In genomic region chr1:90730247-90731022, GRCh38 we compare ENCODE assay signal across 10 cellular contexts. TPM values are rescaled to one million over a fixed set of nuclear protein-coding genes. Genes with fewer than 3 reads are reported as not detected.
DNase-seq lines count a peak whose midpoint lies in the region; ATAC-seq and TF ChIP-seq lines count a peak whose summit lies in the region.
"Had no signal": no experiment of that assay in that cellular context is flagged by ENCODE, and none has a peak within 500 bp of the region (broad histone marks: within the 10 kb centered on the region; RNA-seq: fewer than 3 reads in every experiment).

No MANE protein-coding gene starts in this region.

- POLR2A ChIA-PET in activated CD4-positive, alpha-beta T cell treated with anti-CD3 and anti-CD28 coated beads, Interleukin-2, amount 10 ng/mL, durations not matched to agents 7 days and 5 days (lab: Charles Lee): no interaction called here

- H3K27me3 Mint-ChIP-seq in activated CD4-positive, alpha-beta T cell treated with anti-CD3 and anti-CD28 coated beads, Interleukin-2, amount 10 ng/mL, durations not matched to agents 7 days and 5 days: peaks cover 86% of the 10 kb centered on the region

- peak; percentile 18; the same call in 1 of the 3 replicates for ATAC-seq in SK-N-SH treated with all-trans-retinoic acid at 6 μM for 48 hours

- H3K4me1 ChIP-seq in smooth muscle cell (ENCODE audit: low read depth): peaks cover 26% of the 10 kb centered on the region
- H3K4me1 ChIP-seq in tibial nerve: peaks cover 0 to 48% (median 24%) of the 10 kb centered on the region in 4 donors

- no peak overlapping the region for H3K9ac ChIP-seq in smooth muscle cell (ENCODE audit: low read depth)

- H3K9me3 Mint-ChIP-seq in activated CD4-positive, alpha-beta T cell treated with anti-CD3 and anti-CD28 coated beads, Interleukin-2, amount 10 ng/mL, durations not matched to agents 7 days and 5 days: peaks cover 2% of the 10 kb centered on the region

- WGBS in smooth muscle cell (ENCODE audit: low lambda C conversion rate): 1% methylated on average over 51 of the region's 51 CpGs
- WGBS in tibial nerve, 2 donors: 7 to 9% methylated on average over 51 of the region's 51 CpGs

- no peak for TF ChIP-seq POLR2A in tibial nerve (IDR thresholded peaks at IDR 0.05)

- TF ChIP-seq CTCF in epithelial cell of esophagus (IDR thresholded peaks at IDR 0.05; ENCODE audit: insufficient read depth, low read depth, low read length, missing control alignments) (no peak), smooth muscle cell (IDR thresholded peaks at IDR 0.05; ENCODE audit: borderline replicate concordance, insufficient read depth, poor library complexity, severe bottlenecking) (no peak), tibial nerve (IDR thresholded peaks at IDR 0.05) (no peak)

- H3K27me3 ChIP-seq in smooth muscle cell (ENCODE audit: low read depth) (peaks cover 100% of the 10 kb centered on the region), tibial nerve (peaks cover 0 to 87% of the 10 kb centered on the region in 2 donors)

- H3K4me3 ChIP-seq in epithelial cell of esophagus (ENCODE audit: low read length) (peak overlapping the region; percentile 3), smooth muscle cell (peak overlapping the region; percentile 42), tibial nerve (peak overlapping the region in 1 of 4 donors; percentile 23)

- CTCF ChIA-PET in activated CD4-positive, alpha-beta T cell treated with anti-CD3 and anti-CD28 coated beads, Interleukin-2, amount 10 ng/mL, durations not matched to agents 7 days and 5 days (lab: Charles Lee): interaction anchor here (0.8 to 3.0 kb wide), 4 partner anchors 8 to 23 kb away, joined by 3 to 11 read pairs (median 7); no protein-coding TSS in a partner anchor

- H3K27ac Mint-ChIP-seq in activated CD4-positive, alpha-beta T cell treated with anti-CD3 and anti-CD28 coated beads, Interleukin-2, amount 10 ng/mL, durations not matched to agents 7 days and 5 days: no peak overlapping the region

- no peak for DNase-seq in activated CD4-positive, alpha-beta T cell treated with anti-CD3 and anti-CD28 coated beads, Interleukin-2, amount 10 ng/mL, durations not matched to agents 7 days and 5 days
- no peak for DNase-seq in activated CD4-positive, alpha-beta T cell treated with anti-CD3 and anti-CD28 coated beads, Interleukin-2, amount 50 U/mL, for 1 hour
- DNase-seq in epithelial cell of esophagus (ENCODE audit: low read depth) (no peak), smooth muscle cell (lab: John Stamatoyannopoulos, UW; ENCODE audit: unreplicated experiment) (no peak), COLO829 (ENCODE audit: low spot score) (no peak), tibial nerve (ENCODE audit: low spot score in 2 of 2) (no peak), GOT3 (lab: John Stamatoyannopoulos, UW) (no peak)
- DNase-seq: NCI-H2171 treated with DMSO at 0.1 percent for 48 hours had no signal

- no peaks in the 10 kb centered on the region for H3F3A ChIP-seq in smooth muscle cell (ENCODE audit: low read depth)

- H4K20me1 ChIP-seq in smooth muscle cell (ENCODE audit: low read depth): no peaks in the 10 kb centered on the region

- peaks cover 12% of the 10 kb centered on the region for H3K36me3 Mint-ChIP-seq in activated CD4-positive, alpha-beta T cell treated with anti-CD3 and anti-CD28 coated beads, Interleukin-2, amount 10 ng/mL, durations not matched to agents 7 days and 5 days (ENCODE audit: low read depth)

- H3K4me3 Mint-ChIP-seq in activated CD4-positive, alpha-beta T cell treated with anti-CD3 and anti-CD28 coated beads, Interleukin-2, amount 10 ng/mL, durations not matched to agents 7 days and 5 days: peak overlapping the region; percentile 58

- H3K9me3 ChIP-seq in smooth muscle cell (replicated peaks; ENCODE audit: low read depth): no peaks in the 10 kb centered on the region
- H3K9me3 ChIP-seq in tibial nerve: no peaks in the 10 kb centered on the region

- peaks cover 28% of the 10 kb centered on the region for H3K4me1 Mint-ChIP-seq in activated CD4-positive, alpha-beta T cell treated with anti-CD3 and anti-CD28 coated beads, Interleukin-2, amount 10 ng/mL, durations not matched to agents 7 days and 5 days

- TF ChIP-seq EP300 in tibial nerve (IDR thresholded peaks at IDR 0.05): no peak

- no peak overlapping the region for H3K27ac ChIP-seq in smooth muscle cell (ENCODE audit: low read depth)
- no peak overlapping the region for H3K27ac ChIP-seq in tibial nerve

- H3K4me2 ChIP-seq in smooth muscle cell: peak overlapping the region; percentile 95

- H3K36me3 ChIP-seq in smooth muscle cell (ENCODE audit: low read depth) (no peaks in the 10 kb centered on the region), tibial nerve (no peaks in the 10 kb centered on the region)

- peak overlapping the region; percentile 69 for H2AFZ ChIP-seq in smooth muscle cell (ENCODE audit: low read depth)

- no peaks in the 10 kb centered on the region for H3K79me2 ChIP-seq in smooth muscle cell (ENCODE audit: low read depth)

TF ChIP-seq in SK-N-SH treated with all-trans-retinoic acid at 6 μM for 48 hours, 23 proteins besides CTCF, POLR2A, EP300 and RAD21:
- TF ChIP-seq RARB (CRISPR knock-in tag; IDR thresholded peaks at IDR 0.05) (no peak), ZFP3 (CRISPR knock-in tag; IDR thresholded peaks at IDR 0.05) (no peak), PATZ1 (CRISPR knock-in tag; IDR thresholded peaks at IDR 0.05; ENCODE audit: borderline replicate concordance) (no peak), SNAI2 (CRISPR knock-in tag; IDR thresholded peaks at IDR 0.05) (no peak), ZC3H10 (CRISPR knock-in tag; IDR thresholded peaks at IDR 0.05) (no peak), GLIS3 (CRISPR knock-in tag; IDR thresholded peaks at IDR 0.05) (no peak), TSHZ2 (CRISPR knock-in tag; IDR thresholded peaks at IDR 0.05) (no peak), ZNF70 (CRISPR knock-in tag; IDR thresholded peaks at IDR 0.05) (no peak), TCF4 (CRISPR knock-in tag; IDR thresholded peaks at IDR 0.05; ENCODE audit: borderline replicate concordance) (no peak)

RNA-seq across cellular contexts. Expression of gene BARHL2, which starts 13.3 kb away (rescaled TPM):
- not detected for total RNA-seq in activated CD4-positive, alpha-beta T cell treated with anti-CD3 and anti-CD28 coated beads, Interleukin-2, amount 10 ng/mL, durations not matched to agents 7 days and 5 days
- not detected in 2 replicates for total RNA-seq in smooth muscle cell
- not detected in 2 replicates for polyA plus RNA-seq in smooth muscle cell
- not detected for total RNA-seq in tibial nerve
- total RNA-seq: kidney epithelial cell had no signal
